Comparison of ENCODE assay signal across 7 cellular contexts in genomic region chr2:204177977-204178522, GRCh38.
DNase-seq lines count a peak whose midpoint lies in the region; ATAC-seq and TF ChIP-seq lines count a peak whose summit lies in the region.

No MANE protein-coding gene starts in this region.

- DNase-seq in RWPE1 (ENCODE audit: low spot score) = peak; percentile 6
- peak; percentile 31 to 63 (median 48) for DNase-seq in activated naive CD4-positive, alpha-beta T cell (lab: John Stamatoyannopoulos, UW)
- DNase-seq in hepatic stellate cell (ENCODE audit: low spot score) = peak; percentile 4
- DNase-seq in stimulated activated CD4-positive, alpha-beta T cell treated with anti-CD3 and anti-CD28 coated beads, Interleukin-2, amount 100 ng/mL, for 24 hours = peak; percentile 81 to 82
- DNase-seq in dedifferentiated amniotic fluid mesenchymal stem cell (ENCODE audit: extremely low spot score) = no peak

- CTCF ChIA-PET in RWPE1 (lab: Yijun Ruan, JAX) = no interaction called here

- POLR2A ChIA-PET in RWPE1 (lab: Yijun Ruan, JAX; ENCODE audit: low non-redundant PET) = no interaction called here

- no peak overlapping the region for H3K27ac ChIP-seq in RWPE1

- TF ChIP-seq CTCF in RWPE1 (conservative IDR thresholded peaks at IDR 0.05; ENCODE audit: low read depth) = no peak

- ATAC-seq in GM18517 (IDR thresholded peaks at IDR 0.05; ENCODE audit: unreplicated experiment) (peak; percentile 53), HG02759 (IDR thresholded peaks at IDR 0.05; ENCODE audit: unreplicated experiment) (peak; percentile 88)
